In genomic region chr7:915291-916218, GRCh38 we compare ENCODE assay signal across 18 cellular contexts. TPM values are rescaled to one million over a fixed set of nuclear protein-coding genes. Genes with fewer than 3 reads are reported as not detected.
A peak's percentile ranks its signal among the peaks of the same experiment; 100 is the strongest.
DNase-seq lines count a peak whose midpoint lies in the region; ATAC-seq, FAIRE-seq and TF ChIP-seq lines count a peak whose summit lies in the region.
"Had no signal": no experiment of that assay in that cellular context is flagged by ENCODE, and none has a peak within 500 bp of the region (broad histone marks: within the 10 kb centered on the region; RNA-seq: fewer than 3 reads in every experiment).

No MANE protein-coding gene starts in this region.

- H3K9me3 ChIP-seq in right cardiac atrium (ENCODE audit: control insufficient read depth, low read length) (no peaks in the 10 kb centered on the region), heart right ventricle (no peaks in the 10 kb centered on the region), mucosa of rectum (ENCODE audit: control insufficient read depth in 2 of 2, low read length in 2 of 2) (no peaks in the 10 kb centered on the region), suprapubic skin (no peaks in the 10 kb centered on the region)
- H3K9me3 ChIP-seq: body of pancreas, lower lobe of right lung, uterus had no signal

- H3K4me3 ChIP-seq in right cardiac atrium (ENCODE audit: low read length) = no peak overlapping the region
- no peak overlapping the region for H3K4me3 ChIP-seq in heart right ventricle
- no peak overlapping the region for H3K4me3 ChIP-seq in bronchial epithelial cell (ENCODE audit: low read depth, low read length)
- no peak overlapping the region for H3K4me3 ChIP-seq in mucosa of rectum (ENCODE audit: low read length in 2 of 2)
- no peak overlapping the region for H3K4me3 ChIP-seq in suprapubic skin
- H3K4me3 ChIP-seq: body of pancreas, lower lobe of right lung, uterus had no signal

- H3K27ac ChIP-seq in right cardiac atrium (ENCODE audit: low read length) (no peak overlapping the region), heart right ventricle (no peak overlapping the region), mucosa of rectum (ENCODE audit: low read depth in 2 of 2, low read length in 2 of 2) (peak overlapping the region; percentile 93 to 95), suprapubic skin (no peak overlapping the region)
- H3K27ac ChIP-seq: HL-60, KMS-11, lower lobe of right lung, uterus had no signal

- H3K36me3 ChIP-seq in heart right ventricle = no peaks in the 10 kb centered on the region
- no peaks in the 10 kb centered on the region for H3K36me3 ChIP-seq in bronchial epithelial cell (ENCODE audit: control insufficient read depth, insufficient read depth, low read length)
- peaks cover 0 to 2% of the 10 kb centered on the region in 2 donors for H3K36me3 ChIP-seq in mucosa of rectum (ENCODE audit: control insufficient read depth in 2 of 2, insufficient read depth in 2 of 2, low read length in 2 of 2)
- no peaks in the 10 kb centered on the region for H3K36me3 ChIP-seq in suprapubic skin
- H3K36me3 ChIP-seq: uterus had no signal

- H3K4me1 ChIP-seq in right cardiac atrium (ENCODE audit: control insufficient read depth, insufficient read depth, low read length) = no peaks in the 10 kb centered on the region
- peaks cover 0 to 5% (median 0%) of the 10 kb centered on the region in 9 donors for H3K4me1 ChIP-seq in heart right ventricle
- peaks cover 28 to 51% of the 10 kb centered on the region in 2 donors for H3K4me1 ChIP-seq in mucosa of rectum (ENCODE audit: control insufficient read depth in 2 of 2, insufficient read depth in 2 of 2, low read length in 2 of 2)
- H3K4me1 ChIP-seq in suprapubic skin = peaks cover 23% of the 10 kb centered on the region
- H3K4me1 ChIP-seq: lower lobe of right lung had no signal

- FAIRE-seq in bronchial epithelial cell (lab: Jason Lieb, UNC) = peak; percentile 13
- FAIRE-seq: endometrium had no signal

- no peak for ATAC-seq in right cardiac atrium
- no peak for ATAC-seq in heart right ventricle
- ATAC-seq in HG03095 (IDR thresholded peaks at IDR 0.05; ENCODE audit: unreplicated experiment) = no peak
- ATAC-seq in HG02763 (IDR thresholded peaks at IDR 0.05; ENCODE audit: unreplicated experiment) = no peak
- ATAC-seq: body of pancreas; lower lobe of right lung; naive thymus-derived CD8-positive, alpha-beta T cell had no signal

- WGBS in right cardiac atrium = 88% methylated on average over 43 of the region's 43 CpGs
- 88% methylated on average over 43 of the region's 43 CpGs for WGBS in heart right ventricle, 2 donors
- WGBS in suprapubic skin = 71% methylated on average over 41 of the region's 43 CpGs

- H3K27me3 ChIP-seq in right cardiac atrium (ENCODE audit: control insufficient read depth, insufficient read depth) (no peaks in the 10 kb centered on the region), heart right ventricle (no peaks in the 10 kb centered on the region), bronchial epithelial cell (ENCODE audit: control insufficient read depth, insufficient read depth, low read length) (no peaks in the 10 kb centered on the region), mucosa of rectum (ENCODE audit: control insufficient read depth in 2 of 2, insufficient read depth in 2 of 2, low read length in 2 of 2) (no peaks in the 10 kb centered on the region), suprapubic skin (peaks cover 4% of the 10 kb centered on the region)
- H3K27me3 ChIP-seq: body of pancreas, uterus had no signal

- peak overlapping the region in 1 of 2 donors; percentile 60 for H3K9ac ChIP-seq in mucosa of rectum (ENCODE audit: low read depth in 1 of 2, low read length in 2 of 2)
- H3K9ac ChIP-seq: KMS-11 had no signal

- no peak for TF ChIP-seq EP300 in suprapubic skin (IDR thresholded peaks at IDR 0.05)

- no peak for TF ChIP-seq POLR2A in suprapubic skin (IDR thresholded peaks at IDR 0.05)

- peak; percentile 6 to 58 (median 22) for DNase-seq in right cardiac atrium
- DNase-seq in heart right ventricle = no peak
- no peak for DNase-seq in bronchial epithelial cell (ENCODE audit: low read depth)
- no peak for DNase-seq in suprapubic skin (ENCODE audit: low spot score in 2 of 2)
- no peak for DNase-seq in anterior cingulate cortex (lab: John Stamatoyannopoulos, UW)
- DNase-seq: activated CD4-positive, CD25-positive, alpha-beta regulatory T cell treated with anti-CD3 and anti-CD28 coated beads, Interleukin-2, amount 50 U/mL, for 72 hours; activated naive CD4-positive, alpha-beta T cell treated with Interleukin-2 at 50 U/mL for 16 hours; naive thymus-derived CD8-positive, alpha-beta T cell; SIG-M5; uterus had no signal

- TF ChIP-seq CTCF in heart right ventricle (IDR thresholded peaks at IDR 0.05) = no peak
- no peak for TF ChIP-seq CTCF in bronchial epithelial cell (IDR thresholded peaks at IDR 0.05; ENCODE audit: insufficient read depth, low read length, severe bottlenecking)
- no peak for TF ChIP-seq CTCF in suprapubic skin (IDR thresholded peaks at IDR 0.05)

- intact Hi-C loops in right cardiac atrium (cut with DNase I) (loop anchor here in 1 of 4 donors (10.0 kb wide), 1 partner anchor 149 kb away; no protein-coding TSS in a partner anchor), heart right ventricle (cut with DNase I) (no loop called here)

RNA-seq across cellular contexts. Expression of gene ADAP1, which starts 38.9 kb away (rescaled TPM):
- total RNA-seq in right cardiac atrium (1 to 10 TPM; 4.8 to 7.1 (median 6.4) TPM), heart right ventricle (10 to 100 TPM in 5 of 10 donors, 1 to 10 TPM in 5; 5.2 to 14.9 (median 9.7) TPM), bronchial epithelial cell (26.9 and 45.3 TPM in 2 replicates), suprapubic skin (1 to 10 TPM; 4.1 to 9.1 (median 6.3) TPM)
- polyA plus RNA-seq in right cardiac atrium (8.4 TPM), heart right ventricle (10 to 100 TPM in 1 of 2 donors, 1 to 10 TPM in 1; 2.3 to 13.5 TPM)

RNA-seq across cellular contexts. Expression of gene GET4, which starts 39.2 kb away (rescaled TPM):
- 10 to 100 TPM; 20.1 to 23.6 (median 22.2) TPM for total RNA-seq in right cardiac atrium
- polyA plus RNA-seq in right cardiac atrium = 22.2 TPM
- total RNA-seq in heart right ventricle = 10 to 100 TPM; 14.7 to 25.0 (median 20.4) TPM
- polyA plus RNA-seq in heart right ventricle = 10 to 100 TPM; 32.8 to 38.6 TPM
- 44.5 and 52.1 TPM in 2 replicates for total RNA-seq in bronchial epithelial cell
- total RNA-seq in suprapubic skin = 10 to 100 TPM; 27.7 to 58.2 (median 47.8) TPM

RNA-seq across cellular contexts. Expression of gene COX19, which starts 59.8 kb away (rescaled TPM):
- 1 to 10 TPM; 6.3 to 8.8 (median 7.8) TPM for total RNA-seq in right cardiac atrium
- 5.8 TPM for polyA plus RNA-seq in right cardiac atrium
- 1 to 10 TPM; 3.7 to 9.1 (median 6.1) TPM for total RNA-seq in heart right ventricle
- 1 to 10 TPM; 4.7 to 6.9 TPM for polyA plus RNA-seq in heart right ventricle
- 12.9 and 17.5 TPM in 2 replicates for total RNA-seq in bronchial epithelial cell
- 10 to 100 TPM; 11.6 to 55.2 (median 13.2) TPM for total RNA-seq in suprapubic skin

Comparison
In these comparisons a context has a peak if more than half of its experiments do, and no peak if none do; other contexts are left out.
1. DNase-seq: peak in right cardiac atrium (3 of 3); none in heart right ventricle (0 of 2), bronchial epithelial cell (single experiment), suprapubic skin (0 of 2) and anterior cingulate cortex (0 of 58).
2. H3K27ac ChIP-seq: peak in mucosa of rectum (2 of 2); none in right cardiac atrium (single experiment), heart right ventricle (0 of 10) and suprapubic skin (single experiment).